Comparison of ENCODE assay signal across 9 cellular contexts in genomic region chr2:190887089-190887488, GRCh38. TPM values are rescaled to one million over a fixed set of nuclear protein-coding genes. Genes with fewer than 3 reads are reported as not detected.
A peak's percentile ranks its signal among the peaks of the same experiment; 100 is the strongest.
DNase-seq lines count a peak whose midpoint lies in the region; ATAC-seq and TF ChIP-seq lines count a peak whose summit lies in the region.
"Had no signal": no experiment of that assay in that cellular context is flagged by ENCODE, and none has a peak within 500 bp of the region (broad histone marks: within the 10 kb centered on the region; RNA-seq: fewer than 3 reads in every experiment).

No MANE protein-coding gene starts in this region.

- peaks cover 65 to 90% (median 86%) of the 10 kb centered on the region in 4 donors for H3K4me1 ChIP-seq in esophagus muscularis mucosa

- H3K4me3 Mint-ChIP-seq in WTC11: no peak overlapping the region

- intact Hi-C loops in esophagus muscularis mucosa (cut with DNase I): no loop called here

- no peaks in the 10 kb centered on the region for H3K9me3 Mint-ChIP-seq in WTC11

- peaks cover 68% of the 10 kb centered on the region for H3K4me1 Mint-ChIP-seq in WTC11

- H3K36me3 ChIP-seq in esophagus muscularis mucosa: no peaks in the 10 kb centered on the region

- H3K4me3 ChIP-seq in esophagus muscularis mucosa: no peak overlapping the region

- H3K27me3 ChIP-seq in esophagus muscularis mucosa: no peaks in the 10 kb centered on the region

- H3K9me3 ChIP-seq in esophagus muscularis mucosa: no peaks in the 10 kb centered on the region

- peak; percentile 64 for DNase-seq in ELR (ENCODE audit: low read depth)
- DNase-seq in GM20000 (ENCODE audit: low spot score): peak; percentile 30
- no peak for DNase-seq in esophagus muscularis mucosa (ENCODE audit: extremely low spot score)
- no peak for DNase-seq in NCI-H1436 (lab: John Stamatoyannopoulos, UW)
- no peak for DNase-seq in stimulated activated CD8-positive, alpha-beta memory T cell treated with anti-CD3 and anti-CD28 coated beads, Interleukin-4, amount 100 ng/mL, for 48 hours
- no peak for DNase-seq in WTC11 (ENCODE audit: low spot score)
- DNase-seq: amygdala had no signal

- no peaks in the 10 kb centered on the region for H3K27me3 Mint-ChIP-seq in WTC11 (ENCODE audit: low read depth)

- TF ChIP-seq CTCF in GM20000 (IDR thresholded peaks at IDR 0.05; ENCODE audit: extremely low read depth, missing control alignments): no peak
- TF ChIP-seq CTCF in esophagus muscularis mucosa (IDR thresholded peaks at IDR 0.05): no peak
- no peak for TF ChIP-seq CTCF in WTC11 (IDR thresholded peaks at IDR 0.05)

- no peak for TF ChIP-seq EP300 in esophagus muscularis mucosa (IDR thresholded peaks at IDR 0.05)

- POLR2A ChIA-PET in WTC11 (lab: Charles Lee): interaction anchor here (1.2 kb wide), 1 partner anchor 28 kb away, joined by 4 read pairs; no protein-coding TSS in a partner anchor

- TF ChIP-seq POLR2A in esophagus muscularis mucosa (IDR thresholded peaks at IDR 0.05; ENCODE audit: low read depth): no peak

- peak overlapping the region; percentile 2 to 54 (median 42) for H3K27ac ChIP-seq in esophagus muscularis mucosa (replicated peaks in 1 of 4)

- H3K36me3 Mint-ChIP-seq in WTC11: peaks cover 9% of the 10 kb centered on the region

- 38% methylated on average over 2 of the region's 2 CpGs for WGBS in esophagus muscularis mucosa

- CTCF ChIA-PET in WTC11 (lab: Charles Lee): interaction anchor here (1.2 kb wide), 1 partner anchor 36 kb away, joined by 3 read pairs; no protein-coding TSS in a partner anchor

- H3K27ac Mint-ChIP-seq in WTC11: no peak overlapping the region

- ATAC-seq in HG03469 (IDR thresholded peaks at IDR 0.05; ENCODE audit: unreplicated experiment) (peak; percentile 63), HG02970 (IDR thresholded peaks at IDR 0.05; ENCODE audit: low FRiP score, unreplicated experiment) (no peak), WTC11 (no peak)

TF ChIP-seq in WTC11, 78 proteins besides CTCF, POLR2A, EP300 and RAD21 (continues in another document):
- TF ChIP-seq ZNF317 (CRISPR knock-in tag; IDR thresholded peaks at IDR 0.05; ENCODE audit: borderline replicate concordance, low read depth): no peak
- TF ChIP-seq ETV6 (CRISPR knock-in tag; IDR thresholded peaks at IDR 0.05): no peak
- no peak for TF ChIP-seq JAZF1 (CRISPR knock-in tag; IDR thresholded peaks at IDR 0.05)
- no peak for TF ChIP-seq PRDM15 (CRISPR knock-in tag; IDR thresholded peaks at IDR 0.05)
- TF ChIP-seq E2F1 (CRISPR knock-in tag; IDR thresholded peaks at IDR 0.05): no peak
- TF ChIP-seq MXD4 (CRISPR knock-in tag; IDR thresholded peaks at IDR 0.05; ENCODE audit: borderline replicate concordance): no peak
- no peak for TF ChIP-seq AR (CRISPR knock-in tag; IDR thresholded peaks at IDR 0.05)
- TF ChIP-seq STAT6 (CRISPR knock-in tag; conservative IDR thresholded peaks at IDR 0.05; ENCODE audit: low read depth): no peak
- TF ChIP-seq IRF2 (CRISPR knock-in tag; IDR thresholded peaks at IDR 0.05; ENCODE audit: borderline replicate concordance, low read depth): no peak
- TF ChIP-seq ZNF512 (CRISPR knock-in tag; IDR thresholded peaks at IDR 0.05; ENCODE audit: borderline replicate concordance): no peak
- no peak for TF ChIP-seq RORB (CRISPR knock-in tag; IDR thresholded peaks at IDR 0.05)
- TF ChIP-seq ZNF121 (CRISPR knock-in tag; IDR thresholded peaks at IDR 0.05): no peak

RNA-seq across cellular contexts. Expression of gene GLS, which starts 6.5 kb away (rescaled TPM):
- total RNA-seq in esophagus muscularis mucosa (100 to 1,000 TPM in 1 of 4 donors, 10 to 100 TPM in 3; 93.6 to 125 (median 94.0) TPM), WTC11 (2021) (102 to 115 TPM (median 102 TPM) in 3 replicates)

Comparison
In these comparisons a context has a peak if more than half of its experiments do, and no peak if none do; other contexts are left out.
1. DNase-seq: peak in ELR (single experiment) and GM20000 (single experiment); none in esophagus muscularis mucosa (single experiment), NCI-H1436 (single experiment), stimulated activated CD8-positive, alpha-beta memory T cell treated with anti-CD3 and anti-CD28 coated beads, Interleukin-4, amount 100 ng/mL, for 48 hours (single experiment) and WTC11 (single experiment).